Comparison of ENCODE assay signal across 9 cellular contexts in genomic region chr20:41050361-41051019, GRCh38. TPM values are rescaled to one million over a fixed set of nuclear protein-coding genes. Genes with fewer than 3 reads are reported as not detected.
DNase-seq lines count a peak whose midpoint lies in the region; ATAC-seq and TF ChIP-seq lines count a peak whose summit lies in the region.
"Had no signal": no experiment of that assay in that cellular context is flagged by ENCODE, and none has a peak within 500 bp of the region (broad histone marks: within the 10 kb centered on the region; RNA-seq: fewer than 3 reads in every experiment).

No MANE protein-coding gene starts in this region.

- H3T11ph ChIP-seq in H9 (ENCODE audit: low read length), result no peak overlapping the region

- no peaks in the 10 kb centered on the region for H4K20me1 ChIP-seq in H9 (ENCODE audit: control insufficient read depth, insufficient read depth, insufficient read length)

- peak overlapping the region; percentile 87 for H3K27ac Mint-ChIP-seq in activated CD4-positive, alpha-beta T cell treated with anti-CD3 and anti-CD28 coated beads for 36 hours
- H3K27ac Mint-ChIP-seq in H9, result no peak overlapping the region

- H3K18ac ChIP-seq in H9 (ENCODE audit: insufficient read length, low read depth, low read length), result no peak overlapping the region

- H2AK5ac ChIP-seq in H9 (ENCODE audit: insufficient read length, low read length), result no peak overlapping the region

- H2BK20ac ChIP-seq in H9 (ENCODE audit: low read depth, low read length, poor library complexity, severe bottlenecking), result no peak overlapping the region

- H3K4me3 ChIP-seq in esophagus squamous epithelium, result no peak overlapping the region
- H3K4me3 ChIP-seq in spleen, result no peak overlapping the region

- no peak overlapping the region for H3K23ac ChIP-seq in H9 (ENCODE audit: insufficient read length, low read depth, low read length)

- H3K27me3 ChIP-seq in esophagus squamous epithelium, result no peaks in the 10 kb centered on the region
- H3K27me3 ChIP-seq in spleen (replicated peaks in 1 of 7), result no peaks in the 10 kb centered on the region
- no peaks in the 10 kb centered on the region for H3K27me3 ChIP-seq in H9 (ENCODE audit: insufficient read depth, low read length)

- no peak overlapping the region for H4K8ac ChIP-seq in H9 (replicated peaks; ENCODE audit: insufficient read length, low read depth, low read length)

- no peaks in the 10 kb centered on the region for H3K23me2 ChIP-seq in H9 (ENCODE audit: insufficient read length, low read depth, low read length, poor library complexity, severe bottlenecking)

- H2AFZ ChIP-seq in H9 (ENCODE audit: low read length), result no peak overlapping the region

- H3K4me2 ChIP-seq in H9 (ENCODE audit: insufficient read depth, insufficient read length, low read length), result no peak overlapping the region

- H3K4ac ChIP-seq in H9 (ENCODE audit: low read depth, low read length), result no peak overlapping the region

- no peaks in the 10 kb centered on the region for H3K36me3 ChIP-seq in esophagus squamous epithelium
- no peaks in the 10 kb centered on the region for H3K36me3 ChIP-seq in spleen

- no peak overlapping the region for H3K9ac ChIP-seq in H9 (ENCODE audit: extremely low read depth, insufficient read length, low read length)

- H3K9me3 ChIP-seq in esophagus squamous epithelium (no peaks in the 10 kb centered on the region), spleen (peaks cover 0 to 7% (median 0%) of the 10 kb centered on the region in 8 donors), H9 (ENCODE audit: control insufficient read depth, low read depth, low read length) (no peaks in the 10 kb centered on the region)

- peaks cover 52 to 98% (median 79%) of the 10 kb centered on the region in 3 donors for H3K4me1 ChIP-seq in esophagus squamous epithelium
- H3K4me1 ChIP-seq in spleen, result peaks cover 57 to 99% (median 94%) of the 10 kb centered on the region in 6 donors
- H3K4me1 ChIP-seq in H9 (ENCODE audit: insufficient read depth, low read length), result peaks cover 16% of the 10 kb centered on the region; the same call in 1 of the 2 replicates

- no peak overlapping the region for H3K14ac ChIP-seq in H9 (ENCODE audit: insufficient read depth, low read length)

- peaks cover 95% of the 10 kb centered on the region for H3K4me1 Mint-ChIP-seq in activated CD4-positive, alpha-beta T cell treated with anti-CD3 and anti-CD28 coated beads for 36 hours
- H3K4me1 Mint-ChIP-seq in H9, result peaks cover 80 to 84% of the 10 kb centered on the region in 2 experiments

- H2BK15ac ChIP-seq in H9 (ENCODE audit: low read depth, low read length), result no peak overlapping the region

- H3K36me3 Mint-ChIP-seq in activated CD4-positive, alpha-beta T cell treated with anti-CD3 and anti-CD28 coated beads for 36 hours (ENCODE audit: low read depth), result peaks cover 28% of the 10 kb centered on the region
- H3K36me3 Mint-ChIP-seq in H9 (ENCODE audit: insufficient read depth in 1 of 3, low read depth in 3 of 3), result peaks cover 0 to 3% (median 2%) of the 10 kb centered on the region in 3 experiments; a peak in 1 of 7 replicates

- intact Hi-C loops in activated CD4-positive, alpha-beta T cell treated with anti-CD3 and anti-CD28 coated beads for 36 hours (cut with DNase I, micrococcal nuclease), result no loop called here
- intact Hi-C loops in esophagus squamous epithelium (cut with DNase I) (no loop called here), spleen (cut with DNase I; ENCODE audit: low total_unique reads) (no loop called here)

- H3K27ac ChIP-seq in esophagus squamous epithelium (peak overlapping the region in 3 of 4 donors; percentile 18 to 61 (median 24)), spleen (peak overlapping the region in 7 of 8 donors; percentile 43 to 84 (median 75)), H9 (ENCODE audit: insufficient read length, low read depth, low read length) (no peak overlapping the region)

- H4K91ac ChIP-seq in H9 (ENCODE audit: insufficient read length, low read depth, low read length), result no peak overlapping the region

- H3K79me2 ChIP-seq in H9 (ENCODE audit: insufficient read depth, low read length), result peaks cover 24% of the 10 kb centered on the region; the same call in 1 of the 2 replicates

- TF ChIP-seq CTCF in esophagus squamous epithelium (IDR thresholded peaks at IDR 0.05) (no peak), spleen (IDR thresholded peaks at IDR 0.05 in 8 of 11, conservative IDR thresholded peaks at IDR 0.05 in 3 of 11) (no peak), H9 (conservative IDR thresholded peaks at IDR 0.05) (no peak)

- no peak for ATAC-seq in activated CD4-positive, alpha-beta T cell treated with anti-CD3 and anti-CD28 coated beads for 36 hours
- ATAC-seq in HG02610 (IDR thresholded peaks at IDR 0.05; ENCODE audit: unreplicated experiment), result no peak

- no peak overlapping the region for H4K5ac ChIP-seq in H9 (ENCODE audit: insufficient read length, low read depth, low read length)

- no peak overlapping the region for H2BK12ac ChIP-seq in H9 (ENCODE audit: insufficient read length, low read depth, low read length)

- H3K56ac ChIP-seq in H9 (ENCODE audit: insufficient read length, low read depth, low read length), result no peak overlapping the region

- no peak for DNase-seq in activated CD4-positive, alpha-beta T cell treated with anti-CD3 and anti-CD28 coated beads for 36 hours
- DNase-seq in activated CD4-positive, alpha-beta T cell treated with anti-CD3 and anti-CD28 coated beads, Interleukin-2, amount 50 U/mL, for 48 hours, result no peak
- DNase-seq in OCI-M1 (lab: John Stamatoyannopoulos, UW), result peak; percentile 96
- no peak for DNase-seq in esophagus squamous epithelium (lab: John Stamatoyannopoulos, UW)
- DNase-seq in spleen, result no peak
- DNase-seq in kidney tubule cell (ENCODE audit: low spot score), result no peak
- no peak for DNase-seq in H9
- DNase-seq: NCI-H1436 treated with DMSO at 0.1 percent for 48 hours had no signal

- H3K9me3 Mint-ChIP-seq in activated CD4-positive, alpha-beta T cell treated with anti-CD3 and anti-CD28 coated beads for 36 hours (ENCODE audit: low read depth), result peaks cover 6% of the 10 kb centered on the region
- no peaks in the 10 kb centered on the region for H3K9me3 Mint-ChIP-seq in H9

- no peak overlapping the region for H2BK120ac ChIP-seq in H9 (ENCODE audit: low read depth, low read length, poor library complexity, severe bottlenecking)

- no peak overlapping the region for H3K4me3 Mint-ChIP-seq in activated CD4-positive, alpha-beta T cell treated with anti-CD3 and anti-CD28 coated beads for 36 hours
- H3K4me3 Mint-ChIP-seq in H9, result no peak overlapping the region

- WGBS in esophagus squamous epithelium, 2 donors, result 22 to 33% methylated on average over 1 of the region's 1 CpG
- 25 to 41% (median 38%) methylated on average over 1 of the region's 1 CpG for WGBS in spleen, 5 donors
- WGBS in H9 (ENCODE audit: extremely low coverage, insufficient read length, low lambda C conversion rate), result no CpG with 5 or more reads among the region's 1 CpG

- H3K27me3 Mint-ChIP-seq in activated CD4-positive, alpha-beta T cell treated with anti-CD3 and anti-CD28 coated beads for 36 hours, result no peaks in the 10 kb centered on the region
- no peaks in the 10 kb centered on the region for H3K27me3 Mint-ChIP-seq in H9 (ENCODE audit: low read depth)

- CTCF ChIA-PET in activated CD4-positive, alpha-beta T cell treated with anti-CD3 and anti-CD28 coated beads for 36 hours (lab: Charles Lee), result interaction anchor here (0.7 to 3.2 kb wide), 5 partner anchors 10 to 363 kb away, joined by 3 to 15 read pairs (median 3); no protein-coding TSS in a partner anchor

- no peak overlapping the region for H2BK5ac ChIP-seq in H9 (ENCODE audit: insufficient read length, low read length)

- peaks cover 5% of the 10 kb centered on the region for H3K79me1 ChIP-seq in H9 (ENCODE audit: insufficient read depth, low read depth, low read length, poor library complexity, severe bottlenecking)

- TF ChIP-seq POLR2A in esophagus squamous epithelium (IDR thresholded peaks at IDR 0.05), result no peak
- no peak for TF ChIP-seq POLR2A in spleen (IDR thresholded peaks at IDR 0.05)

- POLR2A ChIA-PET in activated CD4-positive, alpha-beta T cell treated with anti-CD3 and anti-CD28 coated beads for 36 hours (lab: Charles Lee), result no interaction called here

RNA-seq across cellular contexts. Expression of gene TOP1, which starts 21.9 kb away (rescaled TPM):
- 100 to 1,000 TPM; 111 to 124 TPM for total RNA-seq in activated CD4-positive, alpha-beta T cell treated with anti-CD3 and anti-CD28 coated beads for 36 hours
- total RNA-seq in esophagus squamous epithelium (10 to 100 TPM; 23.1 to 49.9 (median 31.6) TPM), spleen (10 to 100 TPM; 40.3 to 74.6 (median 52.7) TPM), H9 (2021) (96.4 and 98.5 TPM in 2 replicates)
- 10 to 100 TPM; 20.7 to 32.0 (median 27.4) TPM for polyA plus RNA-seq in spleen
